In genomic region chr5:78526049-78526525, GRCh38 we compare ENCODE assay signal across 9 cellular contexts.
DNase-seq lines count a peak whose midpoint lies in the region; TF ChIP-seq lines count a peak whose summit lies in the region.
"Had no signal": no experiment of that assay in that cellular context is flagged by ENCODE, and none has a peak within 500 bp of the region (broad histone marks: within the 10 kb centered on the region; RNA-seq: fewer than 3 reads in every experiment).

No MANE protein-coding gene starts in this region.

- peaks cover 10 to 31% of the 10 kb centered on the region in 2 donors for H3K4me1 ChIP-seq in muscle layer of duodenum (ENCODE audit: control insufficient read depth in 1 of 2, insufficient read depth in 2 of 2, low read length in 2 of 2)

- no peak overlapping the region for H3K4me3 Mint-ChIP-seq in CD14-positive monocyte
- no peak overlapping the region for H3K4me3 Mint-ChIP-seq in dendritic cell treated with granulocyte-macrophage colony-stimulating factor and Interleukin-4, amounts not matched to agents 40 ng/mL and 50 ng/mL, for 4 days

- H3K36me3 Mint-ChIP-seq in CD14-positive monocyte: peaks cover 14 to 30% of the 10 kb centered on the region in 2 donors
- peaks cover 31% of the 10 kb centered on the region for H3K36me3 Mint-ChIP-seq in dendritic cell treated with granulocyte-macrophage colony-stimulating factor and Interleukin-4, amounts not matched to agents 40 ng/mL and 50 ng/mL, for 4 days (ENCODE audit: low read depth)

- intact Hi-C loops in CD14-positive monocyte (cut with micrococcal nuclease): loop anchor here in 1 of 2 donors (2.0 to 5.0 kb wide), 2 partner anchors 13 to 44 kb away; no protein-coding TSS in a partner anchor
- intact Hi-C loops in dendritic cell treated with granulocyte-macrophage colony-stimulating factor and Interleukin-4, amounts not matched to agents 40 ng/mL and 50 ng/mL, for 4 days (cut with micrococcal nuclease): loop anchor here (2.0 to 5.0 kb wide), 3 partner anchors 15 to 164 kb away; partner anchors contain the start of gene SCAMP1

- peak overlapping the region; percentile 60 to 98 (median 96) for H3K27ac Mint-ChIP-seq in CD14-positive monocyte
- H3K27ac Mint-ChIP-seq in dendritic cell treated with granulocyte-macrophage colony-stimulating factor and Interleukin-4, amounts not matched to agents 40 ng/mL and 50 ng/mL, for 4 days: peak overlapping the region; percentile 92

- peak overlapping the region; percentile 92 for H3K27ac ChIP-seq in muscle layer of duodenum (ENCODE audit: low read length)

- peaks cover 0 to 14% of the 10 kb centered on the region in 2 donors for H3K36me3 ChIP-seq in muscle layer of duodenum (ENCODE audit: control insufficient read depth in 1 of 2, insufficient read depth in 2 of 2, low read length in 2 of 2)

- no peak for TF ChIP-seq CTCF in CD14-positive monocyte (IDR thresholded peaks at IDR 0.05)

- H3K9me3 Mint-ChIP-seq in CD14-positive monocyte: no peaks in the 10 kb centered on the region
- H3K9me3 Mint-ChIP-seq in dendritic cell treated with granulocyte-macrophage colony-stimulating factor and Interleukin-4, amounts not matched to agents 40 ng/mL and 50 ng/mL, for 4 days: no peaks in the 10 kb centered on the region

- no peaks in the 10 kb centered on the region for H3K9me3 ChIP-seq in muscle layer of duodenum (ENCODE audit: control insufficient read depth in 1 of 2, low read length in 2 of 2)

- H3K4me3 ChIP-seq in muscle layer of duodenum (ENCODE audit: low read depth in 1 of 2, low read length in 2 of 2): no peak overlapping the region

- in situ Hi-C loops in G401 (cut with HindIII; ENCODE audit: low sequenced_read_pairs): no loop called here

- DNase-seq in CD14-positive monocyte (ENCODE audit: low spot score) (peak; percentile 67), HPDE6-E6E7 (ENCODE audit: extremely low spot score) (peak; percentile 41), amygdala (lab: John Stamatoyannopoulos, UW) (no peak), NCI-H146 (lab: John Stamatoyannopoulos, UW) (no peak), G401 (ENCODE audit: low spot score) (no peak)
- DNase-seq in activated naive CD4-positive, alpha-beta T cell treated with Interleukin-2 at 50 U/mL for 16 hours: no peak
- DNase-seq: NCI-H2107 had no signal

- H3K27me3 Mint-ChIP-seq in CD14-positive monocyte (ENCODE audit: low read depth in 3 of 3): peaks cover 0 to 1% (median 1%) of the 10 kb centered on the region in 3 donors
- H3K27me3 Mint-ChIP-seq in dendritic cell treated with granulocyte-macrophage colony-stimulating factor and Interleukin-4, amounts not matched to agents 40 ng/mL and 50 ng/mL, for 4 days: no peaks in the 10 kb centered on the region

- no peaks in the 10 kb centered on the region for H3K27me3 ChIP-seq in muscle layer of duodenum (ENCODE audit: low read depth, low read length)

- H3K4me1 Mint-ChIP-seq in CD14-positive monocyte: peaks cover 54% of the 10 kb centered on the region
- peaks cover 64% of the 10 kb centered on the region for H3K4me1 Mint-ChIP-seq in dendritic cell treated with granulocyte-macrophage colony-stimulating factor and Interleukin-4, amounts not matched to agents 40 ng/mL and 50 ng/mL, for 4 days (ENCODE audit: low read depth)

Comparison
In these comparisons a context has a peak if more than half of its experiments do, and no peak if none do; other contexts are left out.
1. DNase-seq: peak in CD14-positive monocyte (single experiment) and HPDE6-E6E7 (single experiment); none in activated naive CD4-positive, alpha-beta T cell treated with Interleukin-2 at 50 U/mL for 16 hours (single experiment), amygdala (0 of 56), NCI-H146 (single experiment) and G401 (single experiment).